15 cellular contexts compared by ENCODE assay signal in the genomic region with DNA sequence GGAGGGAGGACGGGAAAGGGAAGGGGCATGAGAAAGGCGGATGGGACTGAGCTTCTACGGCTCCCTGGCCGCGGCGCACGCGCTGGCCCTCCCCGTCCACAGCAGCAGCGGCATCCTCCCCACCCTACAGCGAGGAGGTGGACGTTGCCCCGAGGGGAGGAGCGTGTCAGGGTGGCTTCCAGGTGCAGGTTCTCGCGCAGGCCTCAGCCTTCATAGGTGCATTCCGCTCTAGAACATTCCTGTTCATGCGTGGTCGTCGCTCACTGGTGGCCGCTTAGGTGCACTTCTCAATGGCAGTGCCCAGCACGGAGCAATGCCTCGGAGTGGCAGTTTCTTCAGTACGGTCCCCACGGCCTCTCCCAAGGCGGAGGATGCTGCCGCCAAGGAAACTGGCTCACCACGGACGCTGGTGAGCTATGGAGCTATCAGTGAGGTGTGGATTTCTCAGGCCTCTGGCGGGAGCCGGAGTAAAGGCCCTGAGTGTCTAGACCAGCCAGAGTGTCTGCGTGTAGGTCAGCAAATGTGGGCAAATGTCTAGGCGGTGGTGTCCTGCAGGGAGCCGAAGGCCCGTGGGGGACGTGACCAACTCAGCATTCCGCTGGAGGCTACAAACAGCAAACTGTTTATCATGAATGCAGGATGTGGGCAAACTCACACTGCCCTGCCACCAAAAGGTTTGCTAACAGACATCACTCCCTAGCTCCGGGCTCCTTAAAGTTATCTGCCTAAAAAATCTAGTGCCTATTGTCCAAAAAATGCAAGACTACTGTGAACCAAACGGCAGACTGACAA. TPM values are rescaled to one million over a fixed set of nuclear protein-coding genes. Genes with fewer than 3 reads are reported as not detected.
DNase-seq lines count a peak whose midpoint lies in the region; ATAC-seq and TF ChIP-seq lines count a peak whose summit lies in the region.
"Had no signal": no experiment of that assay in that cellular context is flagged by ENCODE, and none has a peak within 500 bp of the region (broad histone marks: within the 10 kb centered on the region; RNA-seq: fewer than 3 reads in every experiment).

No MANE protein-coding gene starts in this region.

- DNase-seq in ELF-1 (ENCODE audit: low read depth, low spot score) (peak; percentile 43), T-helper 17 cell (no peak), left colon (peak; percentile 79 to 82), psoas muscle (no peak), RPMI8226 (no peak), DMS79 treated with DMSO at 0.1 percent for 48 hours (lab: John Stamatoyannopoulos, UW) (no peak), NCI-H1105 treated with DMSO at 0.1 percent for 48 hours (lab: John Stamatoyannopoulos, UW) (no peak)
- DNase-seq in stimulated activated CD4-positive, alpha-beta T cell treated with anti-CD3 and anti-CD28 coated beads, Interleukin-15, amount 100 ng/mL, for 24 hours: no peak
- DNase-seq: activated CD4-positive, alpha-beta T cell treated with anti-CD3 and anti-CD28 coated beads for 36 hours; brain microvascular endothelial cell; CD4-positive, CD25-positive, alpha-beta regulatory T cell; stimulated activated CD4-positive, alpha-beta T cell treated with anti-CD3 and anti-CD28 coated beads, Interleukin-4, amount 100 ng/mL, for 4 hours; stimulated activated naive CD4-positive, alpha-beta T cell had no signal

- H3K4me3 ChIP-seq in psoas muscle: peak overlapping the region; percentile 49

- peak overlapping the region; percentile 75 for H3K4me3 Mint-ChIP-seq in T-helper 17 cell
- H3K4me3 Mint-ChIP-seq: activated CD4-positive, alpha-beta T cell treated with anti-CD3 and anti-CD28 coated beads for 36 hours had no signal

- peaks cover 12% of the 10 kb centered on the region for H3K4me1 Mint-ChIP-seq in T-helper 17 cell

- peaks cover 5% of the 10 kb centered on the region for H3K4me1 ChIP-seq in psoas muscle

- peaks cover 0 to 8% (median 0%) of the 10 kb centered on the region in 3 donors for H3K27me3 ChIP-seq in psoas muscle (ENCODE audit: insufficient read depth in 3 of 3, low read length in 2 of 3)

- intact Hi-C loops in left colon (cut with DNase I, micrococcal nuclease): no loop called here
- intact Hi-C loops in psoas muscle (cut with DNase I): no loop called here

- ATAC-seq in T-helper 17 cell: no peak
- ATAC-seq in left colon: peak; percentile 80
- no peak for ATAC-seq in psoas muscle
- ATAC-seq: activated CD4-positive, alpha-beta T cell treated with anti-CD3 and anti-CD28 coated beads for 36 hours; HCT116 had no signal

- no peak for TF ChIP-seq CTCF in psoas muscle (IDR thresholded peaks at IDR 0.05)

- no peak overlapping the region for H3K27ac ChIP-seq in psoas muscle
- H3K27ac ChIP-seq: brain microvascular endothelial cell, epithelial cell of prostate had no signal

- no peaks in the 10 kb centered on the region for H3K36me3 ChIP-seq in psoas muscle (ENCODE audit: insufficient read depth in 1 of 2, low read depth in 1 of 2)
- H3K36me3 ChIP-seq: brain microvascular endothelial cell had no signal

- 86 to 92% (median 88%) methylated on average over 39 of the region's 39 CpGs for WGBS in psoas muscle, 3 donors

- H3K36me3 Mint-ChIP-seq in T-helper 17 cell (ENCODE audit: low read depth): peaks cover 12% of the 10 kb centered on the region
- H3K36me3 Mint-ChIP-seq: CD4-positive, CD25-positive, alpha-beta regulatory T cell had no signal

- H3K27ac Mint-ChIP-seq in T-helper 17 cell: no peak overlapping the region
- H3K27ac Mint-ChIP-seq: activated CD4-positive, alpha-beta T cell treated with anti-CD3 and anti-CD28 coated beads for 36 hours; CD4-positive, CD25-positive, alpha-beta regulatory T cell had no signal

- H3K9me3 ChIP-seq in T-helper 17 cell (ENCODE audit: control insufficient read depth, low read length, poor library complexity, severe bottlenecking): no peaks in the 10 kb centered on the region
- H3K9me3 ChIP-seq in psoas muscle: no peaks in the 10 kb centered on the region

- peaks cover 82% of the 10 kb centered on the region for H3K27me3 Mint-ChIP-seq in T-helper 17 cell

RNA-seq across cellular contexts. Expression of gene AFDN, which starts 29.4 kb away (rescaled TPM):
- total RNA-seq in T-helper 17 cell (10 to 100 TPM; 56.5 to 83.9 TPM), left colon (100 to 1,000 TPM; 194 to 228 TPM), psoas muscle (10 to 100 TPM; 32.9 to 35.6 (median 33.3) TPM)
- polyA plus RNA-seq in psoas muscle: 10 to 100 TPM; 12.2 to 16.8 (median 14.6) TPM

Comparison
In these comparisons a context has a peak if more than half of its experiments do, and no peak if none do; other contexts are left out.
1. DNase-seq: peak in ELF-1 (single experiment) and left colon (2 of 2); none in T-helper 17 cell (0 of 3), psoas muscle (0 of 2), stimulated activated CD4-positive, alpha-beta T cell treated with anti-CD3 and anti-CD28 coated beads, Interleukin-15, amount 100 ng/mL, for 24 hours (single experiment), RPMI8226 (single experiment), DMS79 treated with DMSO at 0.1 percent for 48 hours (single experiment) and NCI-H1105 treated with DMSO at 0.1 percent for 48 hours (single experiment).